Comparison of ENCODE assay signal across 25 cellular contexts in genomic region chr22:36811094-36811797, GRCh38.
A peak's percentile ranks its signal among the peaks of the same experiment; 100 is the strongest.
DNase-seq lines count a peak whose midpoint lies in the region; ATAC-seq lines count a peak whose summit lies in the region.
"Had no signal": no experiment of that assay in that cellular context is flagged by ENCODE, and none has a peak within 500 bp of the region (broad histone marks: within the 10 kb centered on the region; RNA-seq: fewer than 3 reads in every experiment).

No MANE protein-coding gene starts in this region.

- H3K4me3 ChIP-seq in BLaER1 = no peak overlapping the region
- H3K4me3 ChIP-seq: A549, GM23248, K562 had no signal

- H4K20me1 ChIP-seq in BLaER1 = peaks cover 1% of the 10 kb centered on the region; the same call in 1 of the 2 replicates

- DNase-seq in DMS79 treated with DMSO at 0.1 percent for 48 hours (lab: John Stamatoyannopoulos, UW) (peak; percentile 33), NCI-H2171 treated with DMSO at 0.1 percent for 48 hours (lab: John Stamatoyannopoulos, UW) (peak; percentile 66), left kidney (ENCODE audit: low read depth, low spot score) (peak; percentile 51), AG20443 (ENCODE audit: low spot score) (no peak)
- DNase-seq: Caco-2; CD8-positive, alpha-beta T cell; DMS 273 treated with DMSO at 0.1 percent for 48 hours; DND-41; GM23248; H7; Kasumi-1; NCI-H1092 treated with DMSO at 0.1 percent for 48 hours; NCI-H146; NCI-H2081; NCI-H524 treated with DMSO at 0.1 percent for 48 hours; NCI-H774; SHP77 treated with DMSO at 0.1 percent for 48 hours; T-helper 1 cell had no signal

- H3K27me3 ChIP-seq in BLaER1 = peaks cover 28% of the 10 kb centered on the region

- no peaks in the 10 kb centered on the region for H3K9me3 ChIP-seq in BLaER1
- H3K9me3 ChIP-seq: A549, Caco-2 had no signal

- ATAC-seq in HG03378 (IDR thresholded peaks at IDR 0.05; ENCODE audit: unreplicated experiment) = no peak
- ATAC-seq in GM21723 (IDR thresholded peaks at IDR 0.05; ENCODE audit: unreplicated experiment) = no peak
- ATAC-seq: A549; CD8-positive, alpha-beta T cell; K562; Panc1 had no signal

- H3K36me3 ChIP-seq in BLaER1 = no peaks in the 10 kb centered on the region

- H3K4me1 ChIP-seq in BLaER1 = peaks cover 74% of the 10 kb centered on the region
- H3K4me1 ChIP-seq: A549, Caco-2 had no signal

- no peak overlapping the region for H3K27ac ChIP-seq in BLaER1
- H3K27ac ChIP-seq: A549, C4-2B, GM23248 had no signal

- H3K9ac ChIP-seq in BLaER1 = no peak overlapping the region
- H3K9ac ChIP-seq: GM23248 had no signal

- H3K4me2 ChIP-seq in BLaER1 = peak overlapping the region; percentile 56
- H3K4me2 ChIP-seq: A549 had no signal
